ENCODE assay signal across 28 cellular contexts in the genomic region with DNA sequence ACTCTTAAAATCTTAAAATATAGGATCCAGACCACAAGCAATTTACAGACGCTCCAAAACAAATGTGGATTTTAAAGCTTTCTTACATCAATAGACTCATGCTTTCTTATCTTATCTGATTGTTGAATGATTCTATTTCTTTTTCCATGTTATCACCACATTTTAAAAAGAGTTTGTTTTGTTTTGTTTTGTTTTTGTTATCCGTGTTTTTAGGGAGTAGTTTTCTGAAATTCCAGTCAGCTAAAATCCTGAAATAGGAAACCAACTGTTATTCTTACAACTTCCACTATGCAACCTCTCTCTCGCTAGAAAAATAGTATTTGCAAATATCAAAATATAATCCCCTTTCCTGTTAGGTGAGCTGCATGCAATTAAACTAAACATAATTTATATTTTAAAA.
"Had no signal": no experiment of that assay in that cellular context is flagged by ENCODE, and none has a peak within 500 bp of the region (broad histone marks: within the 10 kb centered on the region; RNA-seq: fewer than 3 reads in every experiment).

No MANE protein-coding gene starts in this region.

- ATAC-seq: activated CD4-positive, CD25-positive, alpha-beta regulatory T cell treated with anti-CD3 and anti-CD28 coated beads, Interleukin-2, amount 50 U/mL, for 24 hours; activated CD8-positive, alpha-beta T cell treated with anti-CD3 and anti-CD28 coated beads for 36 hours; activated T-cell treated with anti-CD3 and anti-CD28 coated beads, Interleukin-2, amount 50 U/mL, for 4 hours; activated T-helper 17 cell treated with anti-CD3 and anti-CD28 coated beads, Interleukin-2, amount 50 U/mL, for 72 hours; esophagus mucosa; T-helper 17 cell had no signal

- H3K36me3 ChIP-seq: brain microvascular endothelial cell, WERI-Rb-1 had no signal

- FAIRE-seq: astrocyte, bronchial epithelial cell had no signal

- DNase-seq: activated B cell treated with CpG ODN at 0.5 μM for 24 hours; activated CD4-positive, alpha-beta T cell treated with anti-CD3 and anti-CD28 coated beads for 48 hours; activated CD4-positive, alpha-beta T cell treated with anti-CD3 and anti-CD28 coated beads, Interleukin-2, amount 50 U/mL, for 1 hour; activated CD4-positive, alpha-beta T cell treated with anti-CD3 and anti-CD28 coated beads, Interleukin-2, amount 50 U/mL, for 48 hours; activated CD8-positive, alpha-beta memory T cell treated with anti-CD3 and anti-CD28 coated beads for 24 hours; activated CD8-positive, alpha-beta T cell treated with anti-CD3 and anti-CD28 coated beads for 36 hours; activated effector memory CD4-positive, alpha-beta T cell treated with Interleukin-2 at 50 U/mL for 16 hours; activated gamma-delta T cell treated with Interleukin-2 at 50 U/mL for 16 hours; activated naive CD4-positive, alpha-beta T cell treated with anti-CD3 and anti-CD28 coated beads, Interleukin-2, amount 50 U/mL, for 16 hours; activated naive CD4-positive, alpha-beta T cell treated with Interleukin-2 at 50 U/mL for 16 hours; activated T-cell treated with anti-CD3 and anti-CD28 coated beads, Interleukin-2, amount 50 U/mL, for 4 hours; amniotic stem cell; anterior cingulate cortex; brain microvascular endothelial cell; dorsolateral prefrontal cortex; effector memory CD4-positive, alpha-beta T cell; foreskin fibroblast; head of caudate nucleus; T-helper 1 cell; T-helper 17 cell; T1000; WERI-Rb-1 had no signal

- H3K4me3 ChIP-seq: coronary artery, dorsolateral prefrontal cortex had no signal

- H3K27me3 ChIP-seq: brain microvascular endothelial cell, dorsolateral prefrontal cortex had no signal

- H3K27ac ChIP-seq: brain microvascular endothelial cell, coronary artery, dorsolateral prefrontal cortex, WERI-Rb-1 had no signal
